Comparison of ENCODE assay signal across 26 cellular contexts in genomic region chr6:48809700-48810099, GRCh38.
"Had no signal": no experiment of that assay in that cellular context is flagged by ENCODE, and none has a peak within 500 bp of the region (broad histone marks: within the 10 kb centered on the region; RNA-seq: fewer than 3 reads in every experiment).

No MANE protein-coding gene starts in this region.

- H3K4me3 ChIP-seq: coronary artery, esophagus squamous epithelium, lower lobe of right lung, smooth muscle cell, suprapubic skin, vagina had no signal

- H3K79me2 ChIP-seq: parathyroid adenoma had no signal

- H3K27me3 ChIP-seq: esophagus squamous epithelium, neutrophil, suprapubic skin, vagina had no signal

- DNase-seq: effector memory CD8-positive, alpha-beta T cell; erythroblast; esophagus squamous epithelium; hypothalamus; immature natural killer cell; islet precursor cell; kidney glomerular epithelial cell; left ventricle myocardium superior; lower lobe of right lung; stimulated activated CD4-positive, alpha-beta T cell treated with anti-CD3 and anti-CD28 coated beads, Interleukin-12 subunit alpha, Interleukin-12 subunit beta, amount 100 ng/mL, for 4 hours; stimulated activated CD4-positive, alpha-beta T cell treated with anti-CD3 and anti-CD28 coated beads, Interleukin-1b, Interleukin-23, amount 100 ng/mL, for 48 hours; stimulated activated CD4-positive, alpha-beta T cell treated with anti-CD3 and anti-CD28 coated beads, Interleukin-4, amount 100 ng/mL, for 1 hour; stimulated activated CD8-positive, alpha-beta memory T cell treated with anti-CD3 and anti-CD28 coated beads, Interleukin-4, amount 100 ng/mL, for 48 hours; stimulated activated naive CD4-positive, alpha-beta T cell; stimulated activated naive CD8-positive, alpha-beta T cell treated with anti-CD3 and anti-CD28 coated beads, Interleukin-15, amount 100 ng/mL, for 72 hours; trophoblast cell had no signal

- H3K9ac ChIP-seq: parathyroid adenoma had no signal

- H3K4me2 ChIP-seq: smooth muscle cell had no signal

- H3K27ac ChIP-seq: coronary artery, esophagus squamous epithelium, lower lobe of right lung, neutrophil, parathyroid adenoma, suprapubic skin, vagina had no signal

- H3K36me3 ChIP-seq: esophagus squamous epithelium, lower lobe of right lung, neutrophil, suprapubic skin, vagina had no signal

- H3K4me1 ChIP-seq: esophagus squamous epithelium, lower lobe of right lung, parathyroid adenoma, suprapubic skin, vagina had no signal

- H3K9me3 ChIP-seq: esophagus squamous epithelium, lower lobe of right lung, neutrophil, suprapubic skin, vagina had no signal

- ATAC-seq: effector memory CD8-positive, alpha-beta T cell; left ventricle myocardium superior; lower lobe of right lung; natural killer cell treated with Interleukin-12 subunit alpha and Interleukin-12 subunit beta and Interleukin-15 and Interleukin-18, amount 100 ng/mL, for 72 hours; sciatic nerve; stimulated activated naive CD8-positive, alpha-beta T cell treated with anti-CD3 and anti-CD28 coated beads, Interleukin-15, amount 100 ng/mL, for 72 hours had no signal

- H2AFZ ChIP-seq: parathyroid adenoma had no signal

- FAIRE-seq: endometrium, frontal cortex had no signal
